In the genomic region with DNA sequence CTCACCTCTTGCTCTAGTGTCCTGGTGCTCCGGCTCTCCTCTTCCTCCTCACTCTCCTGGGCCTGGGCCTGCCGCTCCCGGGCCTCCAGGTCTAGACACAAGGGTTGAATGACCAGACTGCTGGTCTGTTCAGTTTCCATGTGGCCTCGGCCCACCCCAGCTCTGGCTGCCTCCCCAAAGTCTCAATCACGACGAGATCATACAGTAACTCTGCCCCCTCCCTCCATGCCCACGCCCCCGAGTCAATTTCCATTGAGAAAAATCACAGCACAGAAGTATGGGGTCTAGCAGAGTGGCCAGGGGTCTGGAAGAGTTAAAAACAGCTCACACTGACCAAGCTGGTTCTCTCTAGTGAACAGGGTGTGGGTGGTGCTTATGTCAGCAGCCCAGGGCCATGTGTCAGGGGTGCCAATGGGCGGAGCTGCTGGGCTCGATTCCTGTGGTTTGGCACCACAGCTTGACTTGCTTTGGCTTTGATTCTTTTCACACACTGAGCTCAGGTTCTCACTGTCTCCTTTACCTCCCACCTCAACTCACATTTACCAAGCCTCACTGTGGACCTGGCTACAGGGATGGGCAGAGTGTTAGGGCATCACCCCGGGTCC, we compare ENCODE assay signal across 9 cellular contexts. TPM values are rescaled to one million over a fixed set of nuclear protein-coding genes. Genes with fewer than 3 reads are reported as not detected.
A peak's percentile ranks its signal among the peaks of the same experiment; 100 is the strongest.
DNase-seq lines count a peak whose midpoint lies in the region; ATAC-seq and TF ChIP-seq lines count a peak whose summit lies in the region.
"Had no signal": no experiment of that assay in that cellular context is flagged by ENCODE, and none has a peak within 500 bp of the region (broad histone marks: within the 10 kb centered on the region; RNA-seq: fewer than 3 reads in every experiment).

No MANE protein-coding gene starts in this region.

- H3K4me3 ChIP-seq in adipocyte (ENCODE audit: low read length) (no peak overlapping the region), mesenchymal stem cell (ENCODE audit: insufficient read depth in 1 of 2, low read depth in 1 of 2, low read length in 2 of 2) (no peak overlapping the region), WERI-Rb-1 (ENCODE audit: low read depth, low read length) (no peak overlapping the region)

- in situ Hi-C loops in ACHN (cut with HindIII; ENCODE audit: low pct_ligation_motif_present, low pct_unique_long_range_greater_than_20kb, low sequenced_read_pairs) = no loop called here

- 95% methylated on average over 9 of the region's 11 CpGs for WGBS in mesenchymal stem cell

- no peak for TF ChIP-seq CTCF in WERI-Rb-1 (IDR thresholded peaks at IDR 0.05; ENCODE audit: low read depth, low read length)

- H2BK15ac ChIP-seq in mesenchymal stem cell (ENCODE audit: low read depth, poor library complexity, severe bottlenecking) = no peak overlapping the region

- no peak for ATAC-seq in GM18868 (IDR thresholded peaks at IDR 0.05; ENCODE audit: unreplicated experiment)

- H3K9ac ChIP-seq in adipocyte (ENCODE audit: low read length) = peak overlapping the region; percentile 5
- H3K9ac ChIP-seq in mesenchymal stem cell (ENCODE audit: low read length) = peak overlapping the region; percentile 28

- H2BK120ac ChIP-seq in mesenchymal stem cell (ENCODE audit: low read depth, low read length) = no peak overlapping the region

- no peak overlapping the region for H3K4me2 ChIP-seq in mesenchymal stem cell (ENCODE audit: low read length, poor library complexity, severe bottlenecking)

- H3K27me3 ChIP-seq in adipocyte (replicated peaks; ENCODE audit: control insufficient read depth, insufficient read depth, low read length) (no peaks in the 10 kb centered on the region), mesenchymal stem cell (ENCODE audit: control insufficient read depth in 1 of 2, insufficient read depth in 1 of 2, low read length in 2 of 2) (no peaks in the 10 kb centered on the region), WERI-Rb-1 (ENCODE audit: insufficient read depth, low read depth, severe bottlenecking) (no peaks in the 10 kb centered on the region)

- H3K4ac ChIP-seq in mesenchymal stem cell (ENCODE audit: low read depth in 1 of 2, low read length in 2 of 2) = no peak overlapping the region

- peaks cover 59% of the 10 kb centered on the region for H3K36me3 ChIP-seq in adipocyte (ENCODE audit: control insufficient read depth, insufficient read depth, low read length, severe bottlenecking)
- H3K36me3 ChIP-seq in mesenchymal stem cell (ENCODE audit: control insufficient read depth in 1 of 2, insufficient read depth in 2 of 2, low read depth in 1 of 2, low read length in 2 of 2) = peaks cover 69 to 74% of the 10 kb centered on the region in 2 experiments
- H3K36me3 ChIP-seq in WERI-Rb-1 = peaks cover 37% of the 10 kb centered on the region

- H3K4me1 ChIP-seq in adipocyte (ENCODE audit: control insufficient read depth, insufficient read depth, low read length) = peaks cover 18% of the 10 kb centered on the region
- H3K4me1 ChIP-seq in mesenchymal stem cell (ENCODE audit: control insufficient read depth, insufficient read depth, low read depth, low read length) = peaks cover 13% of the 10 kb centered on the region

- H3K18ac ChIP-seq in mesenchymal stem cell (ENCODE audit: low read depth in 1 of 2, low read length in 2 of 2) = no peak overlapping the region

- DNase-seq in ACHN (peak; percentile 75), HT-29 (ENCODE audit: low spot score) (peak; percentile 96), adipocyte (ENCODE audit: low read depth) (peak; percentile 67), mesenchymal stem cell (no peak), WERI-Rb-1 (no peak), HuH-7 (ENCODE audit: low spot score) (no peak), iPS-NIHi11 (ENCODE audit: low spot score) (no peak)
- DNase-seq: NCI-H1436 treated with DMSO at 0.1 percent for 48 hours had no signal

- H3K9me3 ChIP-seq in adipocyte (ENCODE audit: control insufficient read depth, low read length) (no peaks in the 10 kb centered on the region), mesenchymal stem cell (ENCODE audit: control insufficient read depth, low read length) (no peaks in the 10 kb centered on the region), WERI-Rb-1 (ENCODE audit: severe bottlenecking) (no peaks in the 10 kb centered on the region)

- H4K8ac ChIP-seq in mesenchymal stem cell (ENCODE audit: low read length) = no peak overlapping the region

- H2AFZ ChIP-seq in mesenchymal stem cell (ENCODE audit: low read depth, low read length) = no peak overlapping the region

- no peak overlapping the region for H3K14ac ChIP-seq in mesenchymal stem cell (ENCODE audit: low read length in 2 of 2)

- no peak overlapping the region for H2BK5ac ChIP-seq in mesenchymal stem cell (ENCODE audit: low read depth, low read length, poor library complexity, severe bottlenecking)

- H3K23ac ChIP-seq in mesenchymal stem cell (ENCODE audit: low read length in 2 of 2) = no peak overlapping the region

- no peak overlapping the region for H4K91ac ChIP-seq in mesenchymal stem cell (ENCODE audit: low read length)

- H3K27ac ChIP-seq in mesenchymal stem cell (ENCODE audit: low read length, poor library complexity, severe bottlenecking) = no peak overlapping the region
- H3K27ac ChIP-seq in WERI-Rb-1 = no peak overlapping the region

- peaks cover 14% of the 10 kb centered on the region for H3K79me1 ChIP-seq in mesenchymal stem cell (replicated peaks; ENCODE audit: low read length, poor library complexity, severe bottlenecking)

- H2BK12ac ChIP-seq in mesenchymal stem cell (ENCODE audit: low read length in 2 of 2) = no peak overlapping the region

- no peak overlapping the region for H2AK5ac ChIP-seq in mesenchymal stem cell (ENCODE audit: low read length, severe bottlenecking)

RNA-seq across cellular contexts. Expression of a gene that starts 6.9 kb away (rescaled TPM):
- 8.4 and 12.0 TPM in 2 replicates for total RNA-seq in HT-29 (2014; rRNA removed; shearing (Covaris generic))
- polyA plus RNA-seq in mesenchymal stem cell (2013, experiment 1 of 2) = 0.11 TPM
- polyA plus RNA-seq in mesenchymal stem cell (2013, experiment 2 of 2) = 0.04 TPM

RNA-seq across cellular contexts. Expression of a gene that starts 12.8 kb away (rescaled TPM):
- 327 and 329 TPM in 2 replicates for total RNA-seq in HT-29 (2014; rRNA removed; shearing (Covaris generic))
- polyA plus RNA-seq in mesenchymal stem cell (2013, experiment 1 of 2) = 8.8 TPM
- polyA plus RNA-seq in mesenchymal stem cell (2013, experiment 2 of 2) = 8.8 TPM

RNA-seq across cellular contexts. Expression of a gene that starts 21.6 kb away (rescaled TPM):
- total RNA-seq in HT-29 (2014; rRNA removed; shearing (Covaris generic)) = 33.2 and 35.7 TPM in 2 replicates
- polyA plus RNA-seq in mesenchymal stem cell (2013, experiment 1 of 2) = 15.7 TPM
- 17.6 TPM for polyA plus RNA-seq in mesenchymal stem cell (2013, experiment 2 of 2)

RNA-seq across cellular contexts. Expression of a gene that starts 30.2 kb away (rescaled TPM):
- 66.0 and 68.6 TPM in 2 replicates for total RNA-seq in HT-29 (2014; rRNA removed; shearing (Covaris generic))
- polyA plus RNA-seq in mesenchymal stem cell (2013, experiment 1 of 2) = 11.8 TPM
- 11.1 TPM for polyA plus RNA-seq in mesenchymal stem cell (2013, experiment 2 of 2)

RNA-seq across cellular contexts. Expression of a gene that starts 30.6 kb away (rescaled TPM):
- 47.9 and 53.5 TPM in 2 replicates for total RNA-seq in HT-29 (2014; rRNA removed; shearing (Covaris generic))
- polyA plus RNA-seq in mesenchymal stem cell (2013, experiment 1 of 2) = 36.9 TPM
- 39.3 TPM for polyA plus RNA-seq in mesenchymal stem cell (2013, experiment 2 of 2)

Comparison
In these comparisons a context has a peak if more than half of its experiments do, and no peak if none do; other contexts are left out.
1. DNase-seq: peak in ACHN (single experiment), HT-29 (single experiment) and adipocyte (single experiment); none in mesenchymal stem cell (single experiment), WERI-Rb-1 (single experiment), HuH-7 (single experiment) and iPS-NIHi11 (single experiment).